ENCODE assay signal across 8 cellular contexts in genomic region chr16:22077700-22078313, GRCh38. TPM values are rescaled to one million over a fixed set of nuclear protein-coding genes. Genes with fewer than 3 reads are reported as not detected.
DNase-seq lines count a peak whose midpoint lies in the region; ATAC-seq, FAIRE-seq and TF ChIP-seq lines count a peak whose summit lies in the region.

No MANE protein-coding gene starts in this region.

- FAIRE-seq in H1 (lab: Jason Lieb, UNC) = peak; percentile 85

- no peaks in the 10 kb centered on the region for H3K4me1 Mint-ChIP-seq in activated CD8-positive, alpha-beta T cell treated with anti-CD3 and anti-CD28 coated beads, Interleukin-2, amount 10 ng/mL, durations not matched to agents 7 days and 5 days (ENCODE audit: low read depth)
- peaks cover 0 to 5% (median 5%) of the 10 kb centered on the region in 3 donors for H3K4me1 Mint-ChIP-seq in naive B cell

- CTCF ChIA-PET in activated CD8-positive, alpha-beta T cell treated with anti-CD3 and anti-CD28 coated beads, Interleukin-2, amount 10 ng/mL, durations not matched to agents 7 days and 5 days (lab: Charles Lee) = interaction anchor here (0.6 to 5.7 kb wide), 62 partner anchors 8 to 257 kb away, joined by 3 to 246 read pairs (median 6); partner anchors contain the start of genes MOSMO, PDZD9, UQCRC2 and VWA3A
- CTCF ChIA-PET in H1 (lab: Charles Lee; ENCODE audit: partially characterized antibody) = interaction anchor here (0.7 to 6.0 kb wide), 50 partner anchors 9 to 205 kb away, joined by 3 to 247 read pairs (median 5); partner anchors contain the start of genes MOSMO, PDZD9 and VWA3A

- H3K23me2 ChIP-seq in H1 (ENCODE audit: low read depth, low read length) = no peaks in the 10 kb centered on the region

- no peaks in the 10 kb centered on the region for H3K9me3 Mint-ChIP-seq in activated CD8-positive, alpha-beta T cell treated with anti-CD3 and anti-CD28 coated beads, Interleukin-2, amount 10 ng/mL, durations not matched to agents 7 days and 5 days (ENCODE audit: insufficient read depth)
- H3K9me3 Mint-ChIP-seq in naive B cell = no peaks in the 10 kb centered on the region

- no peak overlapping the region for H3K27ac ChIP-seq in H1 (ENCODE audit: low read depth, low read length)

- no peak overlapping the region for H2AFZ ChIP-seq in H1 (ENCODE audit: low read length)

- H3K9me3 ChIP-seq in H1 (ENCODE audit: insufficient read depth in 2 of 2, low read depth in 1 of 2, low read length in 1 of 2) = no peaks in the 10 kb centered on the region

- no peak overlapping the region for H4K91ac ChIP-seq in H1 (replicated peaks; ENCODE audit: insufficient read length, low read length)

- H3K56ac ChIP-seq in H1 (replicated peaks; ENCODE audit: insufficient read length, low read depth, low read length) = no peak overlapping the region

- no peak overlapping the region for H4K5ac ChIP-seq in H1 (ENCODE audit: insufficient read length, low read depth, low read length)

- H3K4me2 ChIP-seq in H1 (ENCODE audit: insufficient read depth in 1 of 2, low read depth in 2 of 2, low read length in 2 of 2) = no peak overlapping the region

- H2BK5ac ChIP-seq in H1 (ENCODE audit: low read depth, low read length) = no peak overlapping the region

- WGBS in H1 (ENCODE audit: extremely low coverage in 1 of 2, insufficient coverage in 1 of 2, insufficient read length in 1 of 2, insufficient replicate concordance in 2 of 2, low coverage in 1 of 2, low lambda C conversion rate in 2 of 2, missing lambda C conversion rate in 1 of 2), 2 experiments = 32% methylated on average over 8 of the region's 8 CpGs; no CpG with 5 or more reads in 1 of the 2 experiments

- H3K4me3 Mint-ChIP-seq in activated CD8-positive, alpha-beta T cell treated with anti-CD3 and anti-CD28 coated beads, Interleukin-2, amount 10 ng/mL, durations not matched to agents 7 days and 5 days = no peak overlapping the region
- no peak overlapping the region for H3K4me3 Mint-ChIP-seq in naive B cell

- no peaks in the 10 kb centered on the region; the same call in 1 of the 2 replicates for H3K36me3 ChIP-seq in H7 (replicated peaks; ENCODE audit: control insufficient read depth, insufficient read depth, low read length)
- no peaks in the 10 kb centered on the region for H3K36me3 ChIP-seq in H1 (ENCODE audit: control insufficient read depth in 2 of 4, insufficient read depth in 4 of 4, low read length in 3 of 4)

- no peak for TF ChIP-seq EP300 in H1 (IDR thresholded peaks at IDR 0.05; ENCODE audit: borderline replicate concordance in 1 of 2, low read depth in 2 of 2, low read length in 2 of 2)

- H4K8ac ChIP-seq in H1 (ENCODE audit: extremely low read depth, insufficient read depth, low read length) = no peak overlapping the region

- no peak overlapping the region for H3K14ac ChIP-seq in H1 (ENCODE audit: insufficient read length)

- no peaks in the 10 kb centered on the region for H3K79me2 ChIP-seq in H1 (ENCODE audit: control insufficient read depth in 1 of 2, insufficient read depth in 2 of 2, low read length in 2 of 2)

- no peak overlapping the region for H2AK5ac ChIP-seq in H1 (ENCODE audit: low read depth, low read length)

- H4K20me1 ChIP-seq in H1 (replicated peaks in 1 of 2; ENCODE audit: control insufficient read depth in 1 of 2, insufficient read depth in 2 of 2, low read length in 2 of 2) = peaks cover 0 to 2% of the 10 kb centered on the region in 2 experiments

- TF ChIP-seq POLR2A in H1 (IDR thresholded peaks at IDR 0.05; ENCODE audit: control extremely low read depth in 1 of 2, low read depth in 2 of 2, low read length in 2 of 2) = no peak

- H2BK120ac ChIP-seq in H1 (replicated peaks; ENCODE audit: low read depth, low read length) = no peak overlapping the region

- no peak overlapping the region for H3K4ac ChIP-seq in H1 (replicated peaks; ENCODE audit: insufficient read length, low read depth, low read length)

- H3K23ac ChIP-seq in H1 (ENCODE audit: insufficient read length) = no peak overlapping the region

- H3K27me3 Mint-ChIP-seq in activated CD8-positive, alpha-beta T cell treated with anti-CD3 and anti-CD28 coated beads, Interleukin-2, amount 10 ng/mL, durations not matched to agents 7 days and 5 days (ENCODE audit: low read depth) = no peaks in the 10 kb centered on the region
- no peaks in the 10 kb centered on the region for H3K27me3 Mint-ChIP-seq in naive B cell

- H2BK15ac ChIP-seq in H1 (ENCODE audit: low read length) = no peak overlapping the region

- no peaks in the 10 kb centered on the region for H3K36me3 Mint-ChIP-seq in activated CD8-positive, alpha-beta T cell treated with anti-CD3 and anti-CD28 coated beads, Interleukin-2, amount 10 ng/mL, durations not matched to agents 7 days and 5 days (ENCODE audit: low read depth)
- no peaks in the 10 kb centered on the region for H3K36me3 Mint-ChIP-seq in naive B cell

- no peaks in the 10 kb centered on the region for H3K4me1 ChIP-seq in H1 (replicated peaks in 1 of 4; ENCODE audit: control insufficient read depth in 3 of 4, insufficient read depth in 4 of 4, low read length in 3 of 4)

- no peak overlapping the region for H3K9ac ChIP-seq in H1 (replicated peaks in 1 of 4; ENCODE audit: extremely low read depth in 1 of 4, low read depth in 3 of 4, low read length in 3 of 4)

- H3K4me3 ChIP-seq in H7 (ENCODE audit: insufficient read depth, low read depth, low read length) = no peak overlapping the region
- no peak overlapping the region for H3K4me3 ChIP-seq in H1 (ENCODE audit: extremely low read depth in 1 of 4, insufficient read depth in 2 of 4, low read depth in 3 of 4, low read length in 4 of 4)

- H2BK12ac ChIP-seq in H1 (ENCODE audit: low read depth, low read length) = no peak overlapping the region

- TF ChIP-seq CTCF in AG09319 (IDR thresholded peaks at IDR 0.05; ENCODE audit: low read depth, low read length) (peak; percentile 80), H1 (IDR thresholded peaks at IDR 0.05; ENCODE audit: control extremely low read depth in 1 of 3, insufficient read depth in 1 of 3, low read depth in 1 of 3, low read length in 3 of 3) (peak; percentile 55 to 79 (median 77))

- no peak overlapping the region for H2BK20ac ChIP-seq in H1 (ENCODE audit: low read length)

- H3K79me1 ChIP-seq in H1 (ENCODE audit: low read depth, low read length) = no peaks in the 10 kb centered on the region

- no peak overlapping the region for H3K18ac ChIP-seq in H1 (ENCODE audit: extremely low read depth, low read length)

- H3K27me3 ChIP-seq in H7 (ENCODE audit: control insufficient read depth, insufficient read depth, low read length) = no peaks in the 10 kb centered on the region
- peaks cover 0 to 1% (median 0%) of the 10 kb centered on the region in 4 experiments; a peak in 1 of 7 replicates for H3K27me3 ChIP-seq in H1 (replicated peaks in 1 of 4; ENCODE audit: control insufficient read depth in 3 of 4, extremely low read depth in 1 of 4, insufficient read depth in 3 of 4, low read length in 3 of 4)

- DNase-seq in AG09319 (ENCODE audit: extremely low read depth, low read depth) (peak; percentile 32), H7 (peak; percentile 65), NOMO-1 (lab: John Stamatoyannopoulos, UW; ENCODE audit: unreplicated experiment in 2 of 2) (peak; percentile 37 to 63), H1 (ENCODE audit: low read depth in 1 of 2, low spot score in 2 of 2) (peak in 1 of 2 experiments; percentile 84), naive B cell (peak; percentile 66)
- DNase-seq in activated CD8-positive, alpha-beta T cell treated with anti-CD3 and anti-CD28 coated beads, Interleukin-2, amount 10 ng/mL, durations not matched to agents 7 days and 5 days = peak; percentile 82
- DNase-seq in stimulated activated CD8-positive, alpha-beta memory T cell treated with anti-CD3 and anti-CD28 coated beads, Interleukin-7, amount 100 ng/mL, for 4 hours (ENCODE audit: low read depth in 2 of 2) = peak; percentile 41 to 55

- POLR2A ChIA-PET in activated CD8-positive, alpha-beta T cell treated with anti-CD3 and anti-CD28 coated beads, Interleukin-2, amount 10 ng/mL, durations not matched to agents 7 days and 5 days (lab: Charles Lee) = interaction anchor here (0.8 to 2.5 kb wide), 3 partner anchors 68 to 111 kb away, joined by 3 to 13 read pairs (median 6); no protein-coding TSS in a partner anchor
- POLR2A ChIA-PET in H1 (lab: Charles Lee; ENCODE audit: partially characterized antibody) = interaction anchor here (0.6 to 1.1 kb wide), 5 partner anchors 8 to 110 kb away, joined by 3 to 8 read pairs (median 3); partner anchors contain the start of gene MOSMO

- H3K27ac Mint-ChIP-seq in activated CD8-positive, alpha-beta T cell treated with anti-CD3 and anti-CD28 coated beads, Interleukin-2, amount 10 ng/mL, durations not matched to agents 7 days and 5 days = no peak overlapping the region
- H3K27ac Mint-ChIP-seq in naive B cell = peak overlapping the region in 1 of 6 donors; percentile 47

- ATAC-seq in activated CD8-positive, alpha-beta T cell treated with anti-CD3 and anti-CD28 coated beads, Interleukin-2, amount 10 ng/mL, durations not matched to agents 7 days and 5 days = peak; percentile 64
- peak; percentile 74 to 92 for ATAC-seq in naive B cell (ENCODE audit: low read depth in 2 of 2)
- ATAC-seq in GM19395 (IDR thresholded peaks at IDR 0.05; ENCODE audit: unreplicated experiment) = no peak

- TF ChIP-seq RAD21 in H1 (IDR thresholded peaks at IDR 0.05 in 1 of 2, conservative IDR thresholded peaks at IDR 0.05 in 1 of 2; ENCODE audit: low read depth in 2 of 2, low read length in 2 of 2) = peak; percentile 81 to 82

TF ChIP-seq in H1, 55 proteins besides CTCF, POLR2A, EP300 and RAD21:
- no peak for TF ChIP-seq TEAD4 (IDR thresholded peaks at IDR 0.05; ENCODE audit: low read depth, low read length)
- no peak for TF ChIP-seq FOSL1 (IDR thresholded peaks at IDR 0.05; ENCODE audit: insufficient read depth, low read depth, low read length)
- TF ChIP-seq HDAC2 (IDR thresholded peaks at IDR 0.05; ENCODE audit: borderline replicate concordance in 1 of 2, low read depth in 2 of 2, low read length in 2 of 2) = 0 out of 4 replicates have a peak, but pooled peaks of 1 of the 2 experiments have one; percentile 49

RNA-seq across cellular contexts. Expression of gene VWA3A, which starts 14.5 kb away (rescaled TPM):
- 0.24 TPM in 1 of 2 replicates, not detected in the other for total RNA-seq in H7 (2014; rRNA removed; shearing (Covaris generic))
- under 1 TPM in 1 of 2 experiments, not detected in 1; 0.18 TPM for total RNA-seq in activated CD8-positive, alpha-beta T cell treated with anti-CD3 and anti-CD28 coated beads, Interleukin-2, amount 10 ng/mL, durations not matched to agents 7 days and 5 days
- total RNA-seq in H1 (2021; fragmentation: NEBNext Ultra II Directional; extraction: Animal tissue kit (Norgen Biotek cat#: 25700)) = not detected in 2 replicates
- polyA plus RNA-seq in H1 (2011; rRNA removed) (0.03 and 0.05 TPM in 2 replicates), naive B cell (ENCODE audit: low read depth in 6 of 6) (under 1 TPM in 1 of 6 donors, not detected in 5; 0.08 TPM)
- polyA plus RNA-seq in H1 (2011; cell fraction: cytosol; rRNA removed) = 0.04 TPM
- 0.10 TPM for polyA plus RNA-seq in H1 (2011; cell fraction: nucleus; rRNA removed)
- polyA plus RNA-seq in H1 (2012, experiment 1 of 2) = 0.07 to 0.10 TPM in 2 of 4 replicates, not detected in the others
- polyA plus RNA-seq in H1 (2012, experiment 2 of 2) = not detected
- not detected for polyA plus RNA-seq in H1 (2013, experiment 1 of 2)
- polyA plus RNA-seq in H1 (2013, experiment 2 of 2) = 0.04 TPM
- 0.22 and 0.39 TPM in 2 replicates for polyA minus RNA-seq in H1 (2011; rRNA and poly(A)+ RNA removed)
- not detected for polyA minus RNA-seq in H1 (2011; cell fraction: cytosol; rRNA and poly(A)+ RNA removed)
- 0.40 TPM for polyA minus RNA-seq in H1 (2011; cell fraction: nucleus; rRNA and poly(A)+ RNA removed)
